Comparison of ENCODE assay signal across 1 cellular context in genomic region chr12:51062631-51063397, GRCh38.
TF ChIP-seq lines count a peak whose summit lies in the region.

No MANE protein-coding gene starts in this region.

TF ChIP-seq in HCT116, 20 proteins besides CTCF, POLR2A, EP300 and RAD21:
- no peak for TF ChIP-seq EZH2phosphoT487 (IDR thresholded peaks at IDR 0.05; ENCODE audit: borderline replicate concordance)
- no peak for TF ChIP-seq CBX3 (IDR thresholded peaks at IDR 0.05; ENCODE audit: low read depth)
- no peak for TF ChIP-seq JUND (IDR thresholded peaks at IDR 0.05)
- TF ChIP-seq ZFX (IDR thresholded peaks at IDR 0.05) = no peak
- no peak for TF ChIP-seq EGR1 (IDR thresholded peaks at IDR 0.05; ENCODE audit: low read depth)
- TF ChIP-seq ZNF274 (IDR thresholded peaks at IDR 0.05; ENCODE audit: low read depth, low read length) = no peak
- TF ChIP-seq, protein P1, sequence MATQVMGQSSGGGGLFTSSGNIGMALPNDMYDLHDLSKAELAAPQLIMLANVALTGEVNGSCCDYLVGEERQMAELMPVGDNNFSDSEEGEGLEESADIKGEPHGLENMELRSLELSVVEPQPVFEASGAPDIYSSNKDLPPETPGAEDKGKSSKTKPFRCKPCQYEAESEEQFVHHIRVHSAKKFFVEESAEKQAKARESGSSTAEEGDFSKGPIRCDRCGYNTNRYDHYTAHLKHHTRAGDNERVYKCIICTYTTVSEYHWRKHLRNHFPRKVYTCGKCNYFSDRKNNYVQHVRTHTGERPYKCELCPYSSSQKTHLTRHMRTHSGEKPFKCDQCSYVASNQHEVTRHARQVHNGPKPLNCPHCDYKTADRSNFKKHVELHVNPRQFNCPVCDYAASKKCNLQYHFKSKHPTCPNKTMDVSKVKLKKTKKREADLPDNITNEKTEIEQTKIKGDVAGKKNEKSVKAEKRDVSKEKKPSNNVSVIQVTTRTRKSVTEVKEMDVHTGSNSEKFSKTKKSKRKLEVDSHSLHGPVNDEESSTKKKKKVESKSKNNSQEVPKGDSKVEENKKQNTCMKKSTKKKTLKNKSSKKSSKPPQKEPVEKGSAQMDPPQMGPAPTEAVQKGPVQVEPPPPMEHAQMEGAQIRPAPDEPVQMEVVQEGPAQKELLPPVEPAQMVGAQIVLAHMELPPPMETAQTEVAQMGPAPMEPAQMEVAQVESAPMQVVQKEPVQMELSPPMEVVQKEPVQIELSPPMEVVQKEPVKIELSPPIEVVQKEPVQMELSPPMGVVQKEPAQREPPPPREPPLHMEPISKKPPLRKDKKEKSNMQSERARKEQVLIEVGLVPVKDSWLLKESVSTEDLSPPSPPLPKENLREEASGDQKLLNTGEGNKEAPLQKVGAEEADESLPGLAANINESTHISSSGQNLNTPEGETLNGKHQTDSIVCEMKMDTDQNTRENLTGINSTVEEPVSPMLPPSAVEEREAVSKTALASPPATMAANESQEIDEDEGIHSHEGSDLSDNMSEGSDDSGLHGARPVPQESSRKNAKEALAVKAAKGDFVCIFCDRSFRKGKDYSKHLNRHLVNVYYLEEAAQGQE (IDR thresholded peaks at IDR 0.05; ENCODE audit: low read depth) = no peak
- no peak for TF ChIP-seq ZBTB33 (IDR thresholded peaks at IDR 0.05; ENCODE audit: extremely low read depth, insufficient replicate concordance, low read length)
- TF ChIP-seq EZH2 (IDR thresholded peaks at IDR 0.05) = no peak
- no peak; the same call in 1 of the 2 replicates for TF ChIP-seq POLR2AphosphoS5 (IDR thresholded peaks at IDR 0.05; ENCODE audit: low read depth, low read length)
- TF ChIP-seq TCF7L2 (IDR thresholded peaks at IDR 0.05; ENCODE audit: borderline replicate concordance, extremely low read depth, insufficient read depth, insufficient read length) = no peak
TF ChIP-seq in HCT116: peak in this region for 0.
